Comparison of ENCODE assay signal across 20 cellular contexts in the genomic region with DNA sequence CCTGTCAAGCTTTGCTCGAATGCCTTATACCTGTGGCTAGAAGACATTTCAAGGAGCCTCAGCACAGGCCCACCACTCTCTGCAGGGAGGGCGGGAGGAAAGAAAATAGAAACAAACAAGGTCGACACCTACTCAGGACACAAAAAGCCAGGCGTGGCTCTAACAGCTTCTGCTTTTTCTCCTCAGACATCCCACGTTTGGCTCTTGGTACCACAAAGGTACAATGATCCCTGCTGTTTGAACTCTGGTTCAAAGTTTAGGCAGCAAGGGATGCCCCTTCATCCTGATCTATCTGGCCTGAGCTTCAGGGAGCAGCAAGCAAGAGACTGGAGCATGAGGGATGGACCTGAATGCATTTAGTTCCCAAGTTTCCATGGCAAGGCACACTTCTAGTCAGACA. TPM values are rescaled to one million over a fixed set of nuclear protein-coding genes. Genes with fewer than 3 reads are reported as not detected.
DNase-seq lines count a peak whose midpoint lies in the region; ATAC-seq, FAIRE-seq and TF ChIP-seq lines count a peak whose summit lies in the region.
"Had no signal": no experiment of that assay in that cellular context is flagged by ENCODE, and none has a peak within 500 bp of the region (broad histone marks: within the 10 kb centered on the region; RNA-seq: fewer than 3 reads in every experiment).

No MANE protein-coding gene starts in this region.

- H3K4me1 ChIP-seq in liver (ENCODE audit: control insufficient read depth in 4 of 4, insufficient read depth in 4 of 4, low read length in 3 of 4), result peaks cover 12 to 53% (median 44%) of the 10 kb centered on the region in 4 donors
- H3K4me1 ChIP-seq in HepG2 (ENCODE audit: insufficient read depth, low read length), result peaks cover 38% of the 10 kb centered on the region
- H3K4me1 ChIP-seq in small intestine (ENCODE audit: control insufficient read depth in 2 of 2, insufficient read depth in 1 of 2, low read depth in 1 of 2, low read length in 1 of 2), result peaks cover 19 to 21% of the 10 kb centered on the region in 2 donors

- no peaks in the 10 kb centered on the region for H3K27me3 ChIP-seq in liver (ENCODE audit: control insufficient read depth in 4 of 4, insufficient read depth in 4 of 4, low read length in 3 of 4)
- no peaks in the 10 kb centered on the region for H3K27me3 ChIP-seq in HepG2 (ENCODE audit: control insufficient read depth in 1 of 2, insufficient read depth in 2 of 2, low read length in 2 of 2)
- H3K27me3 ChIP-seq in small intestine (ENCODE audit: control insufficient read depth in 2 of 2, insufficient read depth in 2 of 2, low read length in 2 of 2), result no peaks in the 10 kb centered on the region
- H3K27me3 ChIP-seq: sigmoid colon had no signal

- peaks cover 2% of the 10 kb centered on the region for H3K36me3 Mint-ChIP-seq in T-helper 17 cell (ENCODE audit: low read depth)
- no peaks in the 10 kb centered on the region for H3K36me3 Mint-ChIP-seq in mesothelial cell of epicardium

- no peak for ATAC-seq in HepG2
- ATAC-seq in T-helper 17 cell, result no peak
- ATAC-seq in HG02623 (IDR thresholded peaks at IDR 0.05; ENCODE audit: unreplicated experiment), result no peak
- ATAC-seq: activated CD8-positive, alpha-beta T cell treated with anti-CD3 and anti-CD28 coated beads for 36 hours had no signal

- H3K9me3 ChIP-seq in liver (ENCODE audit: control insufficient read depth in 4 of 4, low read length in 3 of 4) (no peaks in the 10 kb centered on the region), HepG2 (ENCODE audit: low read length) (no peaks in the 10 kb centered on the region), T-helper 17 cell (ENCODE audit: control insufficient read depth, low read length, poor library complexity, severe bottlenecking) (no peaks in the 10 kb centered on the region), small intestine (ENCODE audit: control insufficient read depth, low read depth) (no peaks in the 10 kb centered on the region)
- H3K9me3 ChIP-seq: sigmoid colon had no signal

- H3K36me3 ChIP-seq in liver (ENCODE audit: control insufficient read depth in 4 of 4, insufficient read depth in 3 of 4, low read depth in 1 of 4, low read length in 3 of 4) (no peaks in the 10 kb centered on the region), HepG2 (replicated peaks in 1 of 2; ENCODE audit: control insufficient read depth in 1 of 2, insufficient read depth in 2 of 2, low read length in 2 of 2) (peaks cover 4 to 9% of the 10 kb centered on the region in 2 experiments; a peak in 2 of 5 replicates), small intestine (ENCODE audit: control insufficient read depth in 2 of 2, insufficient read depth in 2 of 2, low read length in 2 of 2) (no peaks in the 10 kb centered on the region)
- H3K36me3 ChIP-seq: sigmoid colon had no signal

- H3K27ac ChIP-seq in liver (ENCODE audit: low read depth in 1 of 2, low read length in 2 of 2) (no peak overlapping the region), HepG2 (ENCODE audit: extremely low read length, insufficient read depth, low read length) (no peak overlapping the region), small intestine (ENCODE audit: low read depth in 1 of 2, low read length in 1 of 2) (no peak overlapping the region)
- H3K27ac ChIP-seq: HL-60, KMS-11 had no signal

- no peak for TF ChIP-seq CTCF in liver (IDR thresholded peaks at IDR 0.05; ENCODE audit: low read depth, low read length, missing input control)
- no peak for TF ChIP-seq CTCF in HepG2 (CRISPR knock-in tag; IDR thresholded peaks at IDR 0.05)
- no peak for TF ChIP-seq CTCF in mesothelial cell of epicardium (IDR thresholded peaks at IDR 0.05; ENCODE audit: unreplicated experiment)

- H3K4me3 Mint-ChIP-seq in T-helper 17 cell (peak overlapping the region; percentile 68), mesothelial cell of epicardium (no peak overlapping the region)

- in situ Hi-C loops in HepG2 (cut with HindIII; ENCODE audit: extremely low pct_ligation_motif_present, low pct_unique_long_range_greater_than_20kb), result no loop called here

- no peaks in the 10 kb centered on the region for H3K9me3 Mint-ChIP-seq in mesothelial cell of epicardium
- H3K9me3 Mint-ChIP-seq: activated CD8-positive, alpha-beta T cell treated with anti-CD3 and anti-CD28 coated beads for 36 hours had no signal

- POLR2A ChIA-PET in HepG2 (lab: Yijun Ruan, JAX), result no interaction called here

- H3K4me3 ChIP-seq in liver (ENCODE audit: low read depth in 1 of 3, low read length in 3 of 3) (no peak overlapping the region), HepG2 (replicated peaks in 1 of 3; ENCODE audit: insufficient read depth in 1 of 3, low read depth in 2 of 3, low read length in 3 of 3) (no peak overlapping the region), small intestine (ENCODE audit: low read depth in 1 of 2, low read length in 2 of 2) (no peak overlapping the region)
- H3K4me3 ChIP-seq: sigmoid colon had no signal

- H3K27me3 Mint-ChIP-seq in T-helper 17 cell (no peaks in the 10 kb centered on the region), mesothelial cell of epicardium (ENCODE audit: low read depth) (no peaks in the 10 kb centered on the region)
- H3K27me3 Mint-ChIP-seq: activated CD8-positive, alpha-beta T cell treated with anti-CD3 and anti-CD28 coated beads for 36 hours had no signal

- H3K79me2 ChIP-seq in HepG2 (ENCODE audit: insufficient read depth, low read length), result peaks cover 94% of the 10 kb centered on the region

- H3K27ac Mint-ChIP-seq in T-helper 17 cell, result peak overlapping the region; percentile 82
- H3K27ac Mint-ChIP-seq in mesothelial cell of epicardium, result peak overlapping the region; percentile 14

- TF ChIP-seq RAD21 in liver (IDR thresholded peaks at IDR 0.05) (no peak), HepG2 (CRISPR knock-in tag; IDR thresholded peaks at IDR 0.05) (no peak)

- CTCF ChIA-PET in HepG2 (lab: Yijun Ruan, JAX; ENCODE audit: low intra/inter-chr PET ratio, low total read pairs), result no interaction called here

- BruUV-seq in HepG2 (replicated peaks; lab: Mats Ljungman, UMichigan), result no TSS peak

- H2AFZ ChIP-seq in HepG2 (ENCODE audit: low read length), result no peak overlapping the region

- H4K20me1 ChIP-seq in HepG2 (ENCODE audit: insufficient read depth, low read length), result peaks cover 49% of the 10 kb centered on the region

- WGBS in liver, result 69% methylated on average over 5 of the region's 5 CpGs
- WGBS in HepG2 (ENCODE audit: low lambda C conversion rate), result 85% methylated on average over 5 of the region's 5 CpGs
- WGBS in small intestine, 3 donors, result 54 to 63% (median 56%) methylated on average over 5 of the region's 5 CpGs

- TF ChIP-seq POLR2A in HepG2 (IDR thresholded peaks at IDR 0.05; ENCODE audit: insufficient read depth in 1 of 2, low read depth in 2 of 2, low read length in 2 of 2), result no peak

- H3K4me2 ChIP-seq in HepG2 (ENCODE audit: low read depth, low read length), result no peak overlapping the region
- H3K4me2 ChIP-seq: KMS-11 had no signal

- no peak for DNase-seq in HepG2 (ENCODE audit: low spot score)
- no peak for DNase-seq in T-helper 17 cell
- no peak for DNase-seq in mesothelial cell of epicardium (ENCODE audit: low spot score in 2 of 2, unreplicated experiment in 2 of 2)
- DNase-seq in HT-29 (ENCODE audit: low spot score), result no peak
- no peak for DNase-seq in small intestine
- no peak for DNase-seq in T1000 (lab: John Stamatoyannopoulos, UW)
- DNase-seq: GDM1; hippocampal formation; midbrain; NCI-H2171; sigmoid colon; stimulated activated CD4-positive, alpha-beta T cell treated with anti-CD3 and anti-CD28 coated beads, Interleukin-2, amount 100 ng/mL, for 24 hours had no signal

- intact Hi-C loops in HepG2 (cut with micrococcal nuclease; ENCODE audit: unreplicated experiment), result no loop called here

- H3K9ac ChIP-seq in liver (ENCODE audit: low read depth in 1 of 2, low read length in 2 of 2), result no peak overlapping the region
- no peak overlapping the region for H3K9ac ChIP-seq in HepG2 (ENCODE audit: insufficient read depth, low read depth, low read length)
- H3K9ac ChIP-seq: KMS-11 had no signal

- FAIRE-seq in HepG2 (lab: Jason Lieb, UNC), result no peak
- no peak for FAIRE-seq in small intestine (lab: Jason Lieb, UNC)
- FAIRE-seq: D721Med, GM12892, RCC 7860 had no signal

- TF ChIP-seq EP300 in HepG2 (IDR thresholded peaks at IDR 0.05; ENCODE audit: low read depth in 2 of 2, low read length in 2 of 2), result no peak
- no peak for TF ChIP-seq EP300 in HepG2 (CRISPR knock-in tag; IDR thresholded peaks at IDR 0.05; ENCODE audit: borderline replicate concordance)

- H3K4me1 Mint-ChIP-seq in T-helper 17 cell (peaks cover 80% of the 10 kb centered on the region), mesothelial cell of epicardium (peaks cover 83% of the 10 kb centered on the region)

TF ChIP-seq in HepG2, 621 proteins besides CTCF, POLR2A, EP300 and RAD21 (continues in another document):
- no peak for TF ChIP-seq NBN (conservative IDR thresholded peaks at IDR 0.05)

RNA-seq across cellular contexts. Expression of a gene that starts 57.1 kb away (rescaled TPM):
- total RNA-seq in liver (10 to 100 TPM; 25.6 to 25.8 TPM), HepG2 (2016; rRNA removed; fragmentation: Illumina TruSeq; extraction: Trizol) (9.6 and 10.4 TPM in 2 replicates), T-helper 17 cell (100 to 1,000 TPM; 158 to 173 TPM), mesothelial cell of epicardium (141 to 151 TPM (median 148 TPM) in 3 replicates)
- polyA plus RNA-seq in liver (10 to 100 TPM in 1 of 2 donors, 1 to 10 TPM in 1; 7.0 to 13.3 TPM), HepG2 (2011; rRNA removed) (5.3 and 5.6 TPM in 2 replicates), small intestine (10 to 100 TPM in 1 of 3 donors, 1 to 10 TPM in 2; 6.8 to 16.5 (median 8.7) TPM)
- total RNA-seq in HepG2 (2016; cell fraction: cytosol; rRNA removed; fragmentation: Illumina TruSeq; extraction: Trizol; ENCODE audit: low read depth), result 21.4 and 21.7 TPM in 2 replicates
- total RNA-seq in HepG2 (2016; cell fraction: insoluble cytoplasmic fraction; rRNA removed; fragmentation: Illumina TruSeq; extraction: Trizol), result 8.9 and 11.4 TPM in 2 replicates
- 11.2 TPM in 2 replicates for total RNA-seq in HepG2 (2016; cell fraction: membrane; rRNA removed; fragmentation: Illumina TruSeq; extraction: Trizol)
- 22.2 and 24.6 TPM in 2 replicates for total RNA-seq in HepG2 (2016; cell fraction: nucleus; rRNA removed; fragmentation: Illumina TruSeq; extraction: Trizol)
- 2.9 and 3.6 TPM in 2 replicates for polyA plus RNA-seq in HepG2 (2011; cell fraction: cytosol; rRNA removed)
- polyA plus RNA-seq in HepG2 (2011; cell fraction: nucleus; rRNA removed), result 14.4 and 16.2 TPM in 2 replicates
- polyA plus RNA-seq in HepG2 (2012), result 18.0 and 18.4 TPM in 2 replicates
- polyA plus RNA-seq in HepG2 (2016; cell fraction: cytosol; fragmentation: Illumina TruSeq; extraction: Trizol; ENCODE audit: low read depth), result 0.49 and 1.1 TPM in 2 replicates
- 8.4 and 12.7 TPM in 2 replicates for polyA plus RNA-seq in HepG2 (2016; cell fraction: insoluble cytoplasmic fraction; fragmentation: Illumina TruSeq; extraction: Trizol; ENCODE audit: low read depth)
- polyA plus RNA-seq in HepG2 (2016; cell fraction: membrane; fragmentation: Illumina TruSeq; extraction: Trizol; ENCODE audit: low read depth), result 1.4 and 1.6 TPM in 2 replicates
- 29.7 and 36.9 TPM in 2 replicates for polyA plus RNA-seq in HepG2 (2016; cell fraction: nucleus; fragmentation: Illumina TruSeq; extraction: Trizol; ENCODE audit: insufficient read depth, low read depth)
- polyA minus RNA-seq in HepG2 (2011; rRNA and poly(A)+ RNA removed; ENCODE audit: low replicate concordance), result 22.8 and 23.5 TPM in 2 replicates
- polyA minus RNA-seq in HepG2 (2011; cell fraction: cytosol; rRNA and poly(A)+ RNA removed), result 22.0 and 23.0 TPM in 2 replicates
- polyA minus RNA-seq in HepG2 (2011; cell fraction: nucleus; rRNA and poly(A)+ RNA removed), result 37.7 and 49.0 TPM in 2 replicates
- 19.3 and 25.8 TPM in 2 replicates for total RNA-seq in HT-29 (2014; rRNA removed; shearing (Covaris generic))
